In genomic region chr13:48059951-48060350, GRCh38 we compare ENCODE assay signal across 7 cellular contexts. TPM values are rescaled to one million over a fixed set of nuclear protein-coding genes. Genes with fewer than 3 reads are reported as not detected.
A peak's percentile ranks its signal among the peaks of the same experiment; 100 is the strongest.
DNase-seq lines count a peak whose midpoint lies in the region; ATAC-seq and TF ChIP-seq lines count a peak whose summit lies in the region.
"Not testable (repeated sequence)": the region's sequence is repeated elsewhere in the genome, so short reads cannot be mapped to it uniquely, and the experiment has no call there.

No MANE protein-coding gene starts in this region.

- peak overlapping the region; percentile 50 for H3K27ac Mint-ChIP-seq in activated CD4-positive, alpha-beta T cell treated with anti-CD3 and anti-CD28 coated beads, Interleukin-2, amount 10 ng/mL, durations not matched to agents 24 days and 14 days
- H3K27ac Mint-ChIP-seq in activated T-helper 17 cell treated with anti-CD3 and anti-CD28 coated beads, Interleukin-2, amount 50 U/mL, for 72 hours, result peak overlapping the region; percentile 75
- peak overlapping the region; percentile 2 for H3K27ac Mint-ChIP-seq in activated naive CD8-positive, alpha-beta T cell treated with anti-CD3 and anti-CD28 coated beads for 36 hours
- H3K27ac Mint-ChIP-seq in central memory CD8-positive, alpha-beta T cell (ENCODE audit: low read depth), result peak overlapping the region; percentile 41
- peak overlapping the region in 5 of 6 donors; percentile 7 to 75 (median 49) for H3K27ac Mint-ChIP-seq in naive B cell
- H3K27ac Mint-ChIP-seq in neural crest cell (ENCODE audit: unreplicated experiment), result peak overlapping the region; percentile 76

- TF ChIP-seq CTCF in neural crest cell (conservative IDR thresholded peaks at IDR 0.05), result not testable (repeated sequence)

- not testable (repeated sequence) for H3K9me3 Mint-ChIP-seq in activated CD4-positive, alpha-beta T cell treated with anti-CD3 and anti-CD28 coated beads, Interleukin-2, amount 10 ng/mL, durations not matched to agents 24 days and 14 days; activated T-helper 17 cell treated with anti-CD3 and anti-CD28 coated beads, Interleukin-2, amount 50 U/mL, for 72 hours; activated naive CD8-positive, alpha-beta T cell treated with anti-CD3 and anti-CD28 coated beads for 36 hours; central memory CD8-positive, alpha-beta T cell; naive B cell; neural crest cell

- peaks cover 16% of the 10 kb centered on the region; the same call in 1 of the 2 replicates for H3K4me1 ChIP-seq in HUES6 (ENCODE audit: control insufficient read depth, insufficient read depth, low read length)

- peak overlapping the region; percentile 27; the same call in 1 of the 2 replicates for H3K4me3 ChIP-seq in HUES6 (ENCODE audit: low read depth, low read length)

- not testable (repeated sequence) for H3K9ac ChIP-seq in HUES6 (ENCODE audit: low read length)

- intact Hi-C loops in activated CD4-positive, alpha-beta T cell treated with anti-CD3 and anti-CD28 coated beads, Interleukin-2, amount 10 ng/mL, durations not matched to agents 24 days and 14 days (cut with micrococcal nuclease), result not testable (repeated sequence)

- not testable (repeated sequence) for H3K27me3 ChIP-seq in HUES6 (ENCODE audit: control insufficient read depth, insufficient read depth, low read length)

- H3K4me3 Mint-ChIP-seq in activated CD4-positive, alpha-beta T cell treated with anti-CD3 and anti-CD28 coated beads, Interleukin-2, amount 10 ng/mL, durations not matched to agents 24 days and 14 days; activated T-helper 17 cell treated with anti-CD3 and anti-CD28 coated beads, Interleukin-2, amount 50 U/mL, for 72 hours; activated naive CD8-positive, alpha-beta T cell treated with anti-CD3 and anti-CD28 coated beads for 36 hours; central memory CD8-positive, alpha-beta T cell; naive B cell; neural crest cell: not testable (repeated sequence)

- H3K4me1 Mint-ChIP-seq in activated CD4-positive, alpha-beta T cell treated with anti-CD3 and anti-CD28 coated beads, Interleukin-2, amount 10 ng/mL, durations not matched to agents 24 days and 14 days; activated naive CD8-positive, alpha-beta T cell treated with anti-CD3 and anti-CD28 coated beads for 36 hours; neural crest cell: not testable (repeated sequence)
- peaks cover 20% of the 10 kb centered on the region for H3K4me1 Mint-ChIP-seq in activated T-helper 17 cell treated with anti-CD3 and anti-CD28 coated beads, Interleukin-2, amount 50 U/mL, for 72 hours
- peaks cover 38% of the 10 kb centered on the region for H3K4me1 Mint-ChIP-seq in central memory CD8-positive, alpha-beta T cell
- H3K4me1 Mint-ChIP-seq in naive B cell, result peaks cover 0 to 31% (median 15%) of the 10 kb centered on the region in 3 donors

- ATAC-seq in activated T-helper 17 cell treated with anti-CD3 and anti-CD28 coated beads, Interleukin-2, amount 50 U/mL, for 72 hours (replicated peaks); central memory CD8-positive, alpha-beta T cell (replicated peaks; ENCODE audit: extremely low read depth, poor library complexity, severe bottlenecking); naive B cell (ENCODE audit: low read depth in 2 of 2): not testable (repeated sequence)

- H3K36me3 ChIP-seq in HUES6 (ENCODE audit: control insufficient read depth, insufficient read depth, low read length), result peaks cover 23% of the 10 kb centered on the region

- not testable (repeated sequence) for H3K27ac ChIP-seq in HUES6 (ENCODE audit: low read depth, low read length)

- H3K9me3 ChIP-seq in HUES6 (ENCODE audit: control insufficient read depth, insufficient read depth, low read depth, low read length), result not testable (repeated sequence)

- H3K36me3 Mint-ChIP-seq in activated CD4-positive, alpha-beta T cell treated with anti-CD3 and anti-CD28 coated beads, Interleukin-2, amount 10 ng/mL, durations not matched to agents 24 days and 14 days (ENCODE audit: low read depth), result peaks cover 20% of the 10 kb centered on the region
- peaks cover 40% of the 10 kb centered on the region for H3K36me3 Mint-ChIP-seq in activated T-helper 17 cell treated with anti-CD3 and anti-CD28 coated beads, Interleukin-2, amount 50 U/mL, for 72 hours (ENCODE audit: low read depth)
- peaks cover 16% of the 10 kb centered on the region for H3K36me3 Mint-ChIP-seq in activated naive CD8-positive, alpha-beta T cell treated with anti-CD3 and anti-CD28 coated beads for 36 hours
- H3K36me3 Mint-ChIP-seq in central memory CD8-positive, alpha-beta T cell (ENCODE audit: insufficient read depth), result not testable (repeated sequence)
- H3K36me3 Mint-ChIP-seq in naive B cell (peaks cover 4 to 19% of the 10 kb centered on the region in 2 donors), neural crest cell (ENCODE audit: low read depth) (peaks cover 33% of the 10 kb centered on the region)

- DNase-seq in activated CD4-positive, alpha-beta T cell treated with anti-CD3 and anti-CD28 coated beads, Interleukin-2, amount 10 ng/mL, durations not matched to agents 24 days and 14 days; activated naive CD8-positive, alpha-beta T cell treated with anti-CD3 and anti-CD28 coated beads for 36 hours; central memory CD8-positive, alpha-beta T cell (ENCODE audit: low spot score in 2 of 2); naive B cell; neural crest cell (ENCODE audit: low read depth, low spot score): not testable (repeated sequence)

- H3K27me3 Mint-ChIP-seq in activated CD4-positive, alpha-beta T cell treated with anti-CD3 and anti-CD28 coated beads, Interleukin-2, amount 10 ng/mL, durations not matched to agents 24 days and 14 days; activated T-helper 17 cell treated with anti-CD3 and anti-CD28 coated beads, Interleukin-2, amount 50 U/mL, for 72 hours; activated naive CD8-positive, alpha-beta T cell treated with anti-CD3 and anti-CD28 coated beads for 36 hours; central memory CD8-positive, alpha-beta T cell; naive B cell; neural crest cell (ENCODE audit: low read depth): not testable (repeated sequence)

RNA-seq across cellular contexts. Expression of gene NUDT15, which starts 22.4 kb away (rescaled TPM):
- 18.2 and 19.1 TPM in 2 replicates for total RNA-seq in activated CD4-positive, alpha-beta T cell treated with anti-CD3 and anti-CD28 coated beads, Interleukin-2, amount 10 ng/mL, durations not matched to agents 24 days and 14 days
- total RNA-seq in activated T-helper 17 cell treated with anti-CD3 and anti-CD28 coated beads, Interleukin-2, amount 50 U/mL, for 72 hours, result 10 to 100 TPM; 20.1 to 28.1 TPM
- 10 to 100 TPM; 24.5 to 26.5 TPM for total RNA-seq in activated naive CD8-positive, alpha-beta T cell treated with anti-CD3 and anti-CD28 coated beads for 36 hours
- 10 to 100 TPM in 3 of 6 donors, 1 to 10 TPM in 3; 7.7 to 32.3 (median 10.2) TPM for polyA plus RNA-seq in naive B cell (ENCODE audit: low read depth in 6 of 6)
- 35.1 and 36.2 TPM in 2 replicates for total RNA-seq in neural crest cell

RNA-seq across cellular contexts. Expression of gene MED4, which starts 35.0 kb away (rescaled TPM):
- 61.8 and 63.5 TPM in 2 replicates for total RNA-seq in activated CD4-positive, alpha-beta T cell treated with anti-CD3 and anti-CD28 coated beads, Interleukin-2, amount 10 ng/mL, durations not matched to agents 24 days and 14 days
- total RNA-seq in activated T-helper 17 cell treated with anti-CD3 and anti-CD28 coated beads, Interleukin-2, amount 50 U/mL, for 72 hours, result 10 to 100 TPM; 42.0 to 58.9 TPM
- 10 to 100 TPM; 66.3 to 66.8 TPM for total RNA-seq in activated naive CD8-positive, alpha-beta T cell treated with anti-CD3 and anti-CD28 coated beads for 36 hours
- 100 to 1,000 TPM in 1 of 6 donors, 10 to 100 TPM in 5; 73.7 to 134 (median 78.6) TPM for polyA plus RNA-seq in naive B cell (ENCODE audit: low read depth in 6 of 6)
- total RNA-seq in neural crest cell, result 58.9 and 63.8 TPM in 2 replicates

RNA-seq across cellular contexts. Expression of gene SUCLA2, which starts 58.9 kb away (rescaled TPM):
- total RNA-seq in activated CD4-positive, alpha-beta T cell treated with anti-CD3 and anti-CD28 coated beads, Interleukin-2, amount 10 ng/mL, durations not matched to agents 24 days and 14 days, result 44.6 and 45.3 TPM in 2 replicates
- total RNA-seq in activated T-helper 17 cell treated with anti-CD3 and anti-CD28 coated beads, Interleukin-2, amount 50 U/mL, for 72 hours, result 10 to 100 TPM; 30.5 to 43.8 TPM
- 10 to 100 TPM; 51.1 to 51.7 TPM for total RNA-seq in activated naive CD8-positive, alpha-beta T cell treated with anti-CD3 and anti-CD28 coated beads for 36 hours
- polyA plus RNA-seq in naive B cell (ENCODE audit: low read depth in 6 of 6), result 10 to 100 TPM in 4 of 6 donors, 1 to 10 TPM in 2; 3.4 to 17.7 (median 11.9) TPM
- 49.3 and 53.1 TPM in 2 replicates for total RNA-seq in neural crest cell

Comparison
In these comparisons a context has a peak if more than half of its experiments do, and no peak if none do; other contexts are left out.
1. H3K27ac Mint-ChIP-seq: peak in every context shown above with its lines; median percentile 76 in neural crest cell; 75 in activated T-helper 17 cell treated with anti-CD3 and anti-CD28 coated beads, Interleukin-2, amount 50 U/mL, for 72 hours; 50 in activated CD4-positive, alpha-beta T cell treated with anti-CD3 and anti-CD28 coated beads, Interleukin-2, amount 10 ng/mL, durations not matched to agents 24 days and 14 days; 49 in naive B cell; 41 in central memory CD8-positive, alpha-beta T cell; 2 in activated naive CD8-positive, alpha-beta T cell treated with anti-CD3 and anti-CD28 coated beads for 36 hours.